14 cellular contexts compared by ENCODE assay signal in genomic region chr16:4486126-4486893, GRCh38. TPM values are rescaled to one million over a fixed set of nuclear protein-coding genes. Genes with fewer than 3 reads are reported as not detected.
A peak's percentile ranks its signal among the peaks of the same experiment; 100 is the strongest.
DNase-seq lines count a peak whose midpoint lies in the region; ATAC-seq, FAIRE-seq and TF ChIP-seq lines count a peak whose summit lies in the region.
"Had no signal": no experiment of that assay in that cellular context is flagged by ENCODE, and none has a peak within 500 bp of the region (broad histone marks: within the 10 kb centered on the region; RNA-seq: fewer than 3 reads in every experiment).

No MANE protein-coding gene starts in this region.

- peak overlapping the region; percentile 67 to 91 (median 90) for H3K27ac Mint-ChIP-seq in CD4-positive, CD25-positive, alpha-beta regulatory T cell
- H3K27ac Mint-ChIP-seq in activated CD8-positive, alpha-beta T cell treated with anti-CD3 and anti-CD28 coated beads for 36 hours = peak overlapping the region; percentile 80

- DNase-seq in CD4-positive, CD25-positive, alpha-beta regulatory T cell = no peak
- DNase-seq in activated CD8-positive, alpha-beta T cell treated with anti-CD3 and anti-CD28 coated beads for 36 hours = no peak
- no peak for DNase-seq in Right ventricle myocardium superior
- DNase-seq in pancreas = peak in 2 of 6 donors; percentile 25 to 27
- no peak for DNase-seq in medulla oblongata (ENCODE audit: extremely low spot score)
- DNase-seq in SKM-1 (lab: John Stamatoyannopoulos, UW; ENCODE audit: unreplicated experiment) = no peak
- DNase-seq in HCEC 1CT = no peak
- no peak for DNase-seq in C1 segment of cervical spinal cord (lab: John Stamatoyannopoulos, UW)
- DNase-seq: activated CD4-positive, CD25-positive, alpha-beta regulatory T cell; GM23248; left colon had no signal

- TF ChIP-seq CTCF in activated CD8-positive, alpha-beta T cell treated with anti-CD3 and anti-CD28 coated beads for 36 hours (IDR thresholded peaks at IDR 0.05) = no peak
- no peak for TF ChIP-seq CTCF in pancreas (IDR thresholded peaks at IDR 0.05)

- CTCF ChIA-PET in activated CD8-positive, alpha-beta T cell treated with anti-CD3 and anti-CD28 coated beads for 36 hours (lab: Charles Lee) = interaction anchor here (0.6 to 4.1 kb wide), 7 partner anchors 9 to 99 kb away, joined by 3 to 27 read pairs (median 4); partner anchors contain the start of gene HMOX2

- peak overlapping the region; percentile 62 for H3K27ac ChIP-seq in CD4-positive, CD25-positive, alpha-beta regulatory T cell (ENCODE audit: insufficient read depth, low read length, poor library complexity, severe bottlenecking)
- peak overlapping the region; percentile 4 to 68 (median 44) for H3K27ac ChIP-seq in pancreas
- H3K27ac ChIP-seq: BLaER1, GM23248, KMS-11 had no signal

- H3K27me3 ChIP-seq in CD4-positive, CD25-positive, alpha-beta regulatory T cell (ENCODE audit: control insufficient read depth, insufficient read depth, low read length) = no peaks in the 10 kb centered on the region
- H3K27me3 ChIP-seq in pancreas = no peaks in the 10 kb centered on the region
- H3K27me3 ChIP-seq: BLaER1 had no signal

- peaks cover 32% of the 10 kb centered on the region for H3K36me3 ChIP-seq in CD4-positive, CD25-positive, alpha-beta regulatory T cell (ENCODE audit: control insufficient read depth, insufficient read depth, low read length)
- peaks cover 0 to 3% (median 0%) of the 10 kb centered on the region in 3 donors for H3K36me3 ChIP-seq in pancreas

- POLR2A ChIA-PET in activated CD8-positive, alpha-beta T cell treated with anti-CD3 and anti-CD28 coated beads for 36 hours (lab: Charles Lee) = interaction anchor here (0.6 to 2.7 kb wide), 6 partner anchors 9 to 262 kb away, joined by 3 to 17 read pairs (median 4); partner anchors contain the start of genes HMOX2 and NMRAL1

- WGBS in pancreas, 2 donors = 47 to 50% methylated on average over 3 of the region's 3 CpGs

- no peak overlapping the region for H3K4me3 ChIP-seq in CD4-positive, CD25-positive, alpha-beta regulatory T cell (ENCODE audit: low read depth, low read length)
- no peak overlapping the region for H3K4me3 ChIP-seq in pancreas
- H3K4me3 ChIP-seq: BLaER1, GM23248 had no signal

- FAIRE-seq in pancreas (lab: Jason Lieb, UNC) = no peak

- no peaks in the 10 kb centered on the region for H3K9me3 Mint-ChIP-seq in CD4-positive, CD25-positive, alpha-beta regulatory T cell
- H3K9me3 Mint-ChIP-seq in activated CD8-positive, alpha-beta T cell treated with anti-CD3 and anti-CD28 coated beads for 36 hours = no peaks in the 10 kb centered on the region

- no peaks in the 10 kb centered on the region for H3K27me3 Mint-ChIP-seq in CD4-positive, CD25-positive, alpha-beta regulatory T cell
- H3K27me3 Mint-ChIP-seq in activated CD8-positive, alpha-beta T cell treated with anti-CD3 and anti-CD28 coated beads for 36 hours = no peaks in the 10 kb centered on the region

- H3K4me3 Mint-ChIP-seq in CD4-positive, CD25-positive, alpha-beta regulatory T cell = peak overlapping the region in 2 of 4 donors; percentile 29 to 83
- no peak overlapping the region for H3K4me3 Mint-ChIP-seq in activated CD8-positive, alpha-beta T cell treated with anti-CD3 and anti-CD28 coated beads for 36 hours

- intact Hi-C loops in activated CD8-positive, alpha-beta T cell treated with anti-CD3 and anti-CD28 coated beads for 36 hours (cut with micrococcal nuclease) = no loop called here
- intact Hi-C loops in Right ventricle myocardium superior (cut with DNase I) = no loop called here
- intact Hi-C loops in pancreas (cut with DNase I) = no loop called here

- H3K36me3 Mint-ChIP-seq in CD4-positive, CD25-positive, alpha-beta regulatory T cell = peaks cover 41% of the 10 kb centered on the region
- H3K36me3 Mint-ChIP-seq in activated CD8-positive, alpha-beta T cell treated with anti-CD3 and anti-CD28 coated beads for 36 hours (ENCODE audit: low read depth) = peaks cover 37% of the 10 kb centered on the region

- H3K4me1 ChIP-seq in CD4-positive, CD25-positive, alpha-beta regulatory T cell (ENCODE audit: control insufficient read depth, insufficient read depth, low read length, poor library complexity, severe bottlenecking) = peaks cover 57% of the 10 kb centered on the region
- H3K4me1 ChIP-seq in pancreas = peaks cover 8 to 39% (median 31%) of the 10 kb centered on the region in 3 donors

- ATAC-seq in CD4-positive, CD25-positive, alpha-beta regulatory T cell (ENCODE audit: low read depth in 2 of 2) = no peak
- ATAC-seq in activated CD8-positive, alpha-beta T cell treated with anti-CD3 and anti-CD28 coated beads for 36 hours = no peak
- peak; percentile 90 for ATAC-seq in Right ventricle myocardium superior (ENCODE audit: poor library complexity)
- ATAC-seq in pancreas = peak; percentile 44 to 78 (median 70)
- ATAC-seq: left colon, Panc1 had no signal

- no peaks in the 10 kb centered on the region for H3K9me3 ChIP-seq in CD4-positive, CD25-positive, alpha-beta regulatory T cell (ENCODE audit: control insufficient read depth in 2 of 2, low read length in 2 of 2)
- H3K9me3 ChIP-seq in pancreas = no peaks in the 10 kb centered on the region
- H3K9me3 ChIP-seq: BLaER1 had no signal

- peaks cover 26 to 80% (median 64%) of the 10 kb centered on the region in 4 donors for H3K4me1 Mint-ChIP-seq in CD4-positive, CD25-positive, alpha-beta regulatory T cell
- H3K4me1 Mint-ChIP-seq in activated CD8-positive, alpha-beta T cell treated with anti-CD3 and anti-CD28 coated beads for 36 hours (ENCODE audit: low read depth) = peaks cover 62% of the 10 kb centered on the region

RNA-seq across cellular contexts. Expression of gene HMOX2, which starts 10.1 kb away (rescaled TPM):
- 41.2 TPM for total RNA-seq in CD4-positive, CD25-positive, alpha-beta regulatory T cell
- 100 to 1,000 TPM; 104 to 145 (median 126) TPM for polyA plus RNA-seq in CD4-positive, CD25-positive, alpha-beta regulatory T cell
- 10 to 100 TPM; 64.7 to 65.4 TPM for total RNA-seq in activated CD8-positive, alpha-beta T cell treated with anti-CD3 and anti-CD28 coated beads for 36 hours
- total RNA-seq in Right ventricle myocardium superior = 125 TPM
- 10 to 100 TPM; 12.8 to 22.0 (median 18.5) TPM for total RNA-seq in pancreas
- 10 to 100 TPM; 18.9 to 29.6 TPM for polyA plus RNA-seq in pancreas

RNA-seq across cellular contexts. Expression of gene NMRAL1, which starts 11.9 kb away (rescaled TPM):
- total RNA-seq in CD4-positive, CD25-positive, alpha-beta regulatory T cell = 40.7 TPM
- polyA plus RNA-seq in CD4-positive, CD25-positive, alpha-beta regulatory T cell = 10 to 100 TPM; 45.6 to 61.7 (median 51.6) TPM
- 10 to 100 TPM; 45.3 to 53.6 TPM for total RNA-seq in activated CD8-positive, alpha-beta T cell treated with anti-CD3 and anti-CD28 coated beads for 36 hours
- total RNA-seq in Right ventricle myocardium superior (24.9 TPM), pancreas (10 to 100 TPM; 21.9 to 40.0 (median 24.3) TPM)
- 10 to 100 TPM; 74.9 to 84.7 TPM for polyA plus RNA-seq in pancreas

RNA-seq across cellular contexts. Expression of gene CDIP1, which starts 52.3 kb away (rescaled TPM):
- total RNA-seq in CD4-positive, CD25-positive, alpha-beta regulatory T cell = 29.8 TPM
- polyA plus RNA-seq in CD4-positive, CD25-positive, alpha-beta regulatory T cell = 10 to 100 TPM; 16.4 to 29.6 (median 20.8) TPM
- 10 to 100 TPM; 31.9 to 32.2 TPM for total RNA-seq in activated CD8-positive, alpha-beta T cell treated with anti-CD3 and anti-CD28 coated beads for 36 hours
- total RNA-seq in Right ventricle myocardium superior (45.2 TPM), pancreas (10 to 100 TPM; 16.3 to 20.1 (median 18.9) TPM)
- 10 to 100 TPM; 13.6 to 24.4 TPM for polyA plus RNA-seq in pancreas

Comparison
In these comparisons a context has a peak if more than half of its experiments do, and no peak if none do; other contexts are left out.
1. ATAC-seq: peak in Right ventricle myocardium superior (single experiment) and pancreas (4 of 4); none in CD4-positive, CD25-positive, alpha-beta regulatory T cell (0 of 2) and activated CD8-positive, alpha-beta T cell treated with anti-CD3 and anti-CD28 coated beads for 36 hours (single experiment).